8 cellular contexts compared by ENCODE assay signal in the genomic region with DNA sequence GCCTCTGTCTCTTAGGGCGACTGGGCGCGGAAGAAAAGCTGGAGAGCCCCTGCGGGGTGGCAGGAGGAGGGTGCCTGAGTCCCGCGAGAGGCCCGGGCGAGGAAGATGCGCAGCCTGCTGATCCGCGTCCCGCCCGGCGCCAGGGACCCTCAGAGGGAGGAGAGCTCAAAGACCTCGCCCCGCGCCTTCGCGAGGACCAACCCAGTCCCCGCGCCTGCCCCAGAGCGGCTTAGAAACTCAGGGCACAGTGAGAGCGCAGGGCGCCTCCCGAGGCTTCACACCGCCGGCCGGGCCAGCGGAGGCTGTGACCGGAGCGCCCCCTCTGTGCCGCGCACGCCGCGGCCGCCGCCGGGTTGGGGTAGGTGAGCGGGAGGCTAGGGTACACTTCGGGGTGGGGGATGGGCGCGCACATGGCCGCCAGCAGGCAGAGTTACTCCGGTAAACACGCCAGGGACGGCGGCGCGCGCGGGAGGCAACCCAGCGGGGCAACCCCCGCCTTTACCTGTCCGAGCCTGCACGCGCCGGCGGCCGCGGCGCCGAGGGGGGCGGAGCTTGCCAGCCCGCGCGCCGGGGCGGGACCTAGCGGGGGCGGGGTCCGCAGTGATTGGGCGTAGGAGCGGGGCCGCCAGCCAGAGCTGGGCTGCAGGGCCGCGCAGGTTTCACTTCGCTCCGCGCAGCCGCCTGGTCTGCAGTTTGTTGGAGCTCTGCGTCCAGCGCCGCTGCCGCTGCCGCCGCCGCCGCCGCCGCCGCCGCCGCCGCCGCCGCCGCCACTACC. TPM values are rescaled to one million over a fixed set of nuclear protein-coding genes. Genes with fewer than 3 reads are reported as not detected.
DNase-seq lines count a peak whose midpoint lies in the region; ATAC-seq and TF ChIP-seq lines count a peak whose summit lies in the region.

A gene with protein sequence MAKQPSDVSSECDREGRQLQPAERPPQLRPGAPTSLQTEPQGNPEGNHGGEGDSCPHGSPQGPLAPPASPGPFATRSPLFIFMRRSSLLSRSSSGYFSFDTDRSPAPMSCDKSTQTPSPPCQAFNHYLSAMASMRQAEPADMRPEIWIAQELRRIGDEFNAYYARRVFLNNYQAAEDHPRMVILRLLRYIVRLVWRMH (plus strand): TSS at position 662 of the 775 bp plus-strand sequence. CDS start 2,832 bp downstream, outside the sequence.

- H3K4me3 Mint-ChIP-seq in Caco-2 (ENCODE audit: unreplicated experiment) (peak within 1 kb of the TSS; percentile 93), mesothelial cell of epicardium (peak within 1 kb of the TSS; percentile 90)

- H3K27me3 ChIP-seq in Caco-2 (replicated peaks; ENCODE audit: control insufficient read depth, insufficient read depth, low read length) (no peaks in the 10 kb centered on the region), endocrine pancreas (ENCODE audit: control insufficient read depth, insufficient read depth, low read length) (peaks cover 3% of the 10 kb centered on the region)

- H3K9ac ChIP-seq in endocrine pancreas (ENCODE audit: control insufficient read depth, insufficient read depth, low read length), result peak within 1 kb of the TSS; percentile 76

- H3K27me3 Mint-ChIP-seq in Caco-2 (ENCODE audit: insufficient read depth, unreplicated experiment) (no peaks in the 10 kb centered on the region), mesothelial cell of epicardium (ENCODE audit: low read depth) (peaks cover 43% of the 10 kb centered on the region)

- peak; percentile 53 for ATAC-seq in GM21367 (IDR thresholded peaks at IDR 0.05; ENCODE audit: unreplicated experiment)

- H3K4me1 Mint-ChIP-seq in Caco-2 (ENCODE audit: low read depth, unreplicated experiment) (peaks cover 11% of the 10 kb centered on the region), mesothelial cell of epicardium (peaks cover 43% of the 10 kb centered on the region)

- H3K4me3 ChIP-seq in Caco-2 (ENCODE audit: low read depth, low read length) (peak within 1 kb of the TSS; percentile 99), endocrine pancreas (ENCODE audit: control insufficient read depth, insufficient read depth, low read length) (no peak within 1 kb of the TSS)

- H3K36me3 Mint-ChIP-seq in Caco-2 (ENCODE audit: insufficient read depth, unreplicated experiment) (peaks cover 52% of the 10 kb centered on the region), mesothelial cell of epicardium (peaks cover 2% of the 10 kb centered on the region)

- H3K9me3 Mint-ChIP-seq in Caco-2 (ENCODE audit: unreplicated experiment) (no peaks in the 10 kb centered on the region), mesothelial cell of epicardium (no peaks in the 10 kb centered on the region)

- intact Hi-C loops in Caco-2 (cut with micrococcal nuclease; ENCODE audit: unreplicated experiment), result loop anchor here (5.0 kb wide), 2 partner anchors 57 to 72 kb away; no protein-coding TSS in a partner anchor

- H3K9me3 ChIP-seq in Caco-2 (no peaks in the 10 kb centered on the region), endocrine pancreas (ENCODE audit: control insufficient read depth, low read length) (no peaks in the 10 kb centered on the region)

- CTCF ChIA-PET in Caco-2 (lab: Charles Lee), result interaction anchor here (0.9 to 1.5 kb wide), 3 partner anchors 13 to 315 kb away, joined by 3 to 5 read pairs (median 3); no protein-coding TSS in a partner anchor

- H3K27ac Mint-ChIP-seq in Caco-2 (ENCODE audit: unreplicated experiment) (peak within 1 kb of the TSS; percentile 90), mesothelial cell of epicardium (peak within 1 kb of the TSS; percentile 97)

- H3K36me3 ChIP-seq in Caco-2 (ENCODE audit: control insufficient read depth, insufficient read depth, low read length), result peaks cover 2% of the 10 kb centered on the region; the same call in 1 of the 2 replicates
- no peaks in the 10 kb centered on the region for H3K36me3 ChIP-seq in endocrine pancreas (ENCODE audit: control insufficient read depth, insufficient read depth, low read length)

- DNase-seq in Caco-2 (peak; percentile 98 to 99), HUDEP-2 (lab: John Stamatoyannopoulos, UW; ENCODE audit: unreplicated experiment in 76 of 76) (peak in 75 of 76 experiments; percentile 23 to 93 (median 85)), NOMO-1 treated with dmso at 0.1 percent for 144 hours (lab: John Stamatoyannopoulos, UW; ENCODE audit: unreplicated experiment) (peak; percentile 87), mesothelial cell of epicardium (ENCODE audit: low spot score in 2 of 2, unreplicated experiment in 2 of 2) (peak; percentile 90 to 97)
- DNase-seq in activated CD8-positive, alpha-beta memory T cell treated with anti-CD3 and anti-CD28 coated beads for 4 hours (ENCODE audit: low read depth in 2 of 2), result peak; percentile 81 to 83
- peak; percentile 80 to 87 for DNase-seq in stimulated activated CD8-positive, alpha-beta memory T cell treated with anti-CD3 and anti-CD28 coated beads, Interleukin-15, amount 100 ng/mL, for 4 hours (ENCODE audit: low read depth in 2 of 2)

- no TSS peak for BruUV-seq in Caco-2 (replicated peaks; lab: Mats Ljungman, UMichigan)

- POLR2A ChIA-PET in Caco-2 (lab: Charles Lee), result interaction anchor here (0.6 to 1.2 kb wide), 8 partner anchors 23 to 539 kb away, joined by 3 to 6 read pairs (median 3); a partner anchor contains a TSS

- no peaks in the 10 kb centered on the region for H3K4me1 ChIP-seq in Caco-2
- H3K4me1 ChIP-seq in endocrine pancreas (ENCODE audit: control insufficient read depth, insufficient read depth, low read length), result no peaks in the 10 kb centered on the region

- TF ChIP-seq CTCF in Caco-2 (IDR thresholded peaks at IDR 0.05; ENCODE audit: insufficient read depth in 1 of 2, low read depth in 1 of 2, low read length in 1 of 2, severe bottlenecking in 1 of 2, unreplicated experiment in 1 of 2) (peak; percentile 25 to 44), mesothelial cell of epicardium (IDR thresholded peaks at IDR 0.05; ENCODE audit: unreplicated experiment) (no peak)

RNA-seq across cellular contexts. Expression of the gene that starts here (rescaled TPM):
- total RNA-seq in Caco-2 (2022) (27.7 and 28.9 TPM in 2 replicates), mesothelial cell of epicardium (20.1 to 24.5 TPM (median 21.7 TPM) in 3 replicates)
